ENCODE assay signal across 9 cellular contexts in genomic region chr4:154492288-154492687, GRCh38. TPM values are rescaled to one million over a fixed set of nuclear protein-coding genes. Genes with fewer than 3 reads are reported as not detected.
DNase-seq lines count a peak whose midpoint lies in the region; FAIRE-seq and TF ChIP-seq lines count a peak whose summit lies in the region.
"Had no signal": no experiment of that assay in that cellular context is flagged by ENCODE, and none has a peak within 500 bp of the region (broad histone marks: within the 10 kb centered on the region; RNA-seq: fewer than 3 reads in every experiment).

No MANE protein-coding gene starts in this region.

- no peaks in the 10 kb centered on the region for H3K9me3 ChIP-seq in HUES48 (ENCODE audit: control insufficient read depth, insufficient read depth, low read length)
- no peaks in the 10 kb centered on the region for H3K9me3 ChIP-seq in endodermal cell (ENCODE audit: control insufficient read depth, low read length)

- H3K9me3 Mint-ChIP-seq in endodermal cell (peaks cover 4% of the 10 kb centered on the region), progenitor cell of endocrine pancreas (ENCODE audit: low read depth) (no peaks in the 10 kb centered on the region)

- H3K9ac ChIP-seq in HUES48 (ENCODE audit: low read depth, low read length) (no peak overlapping the region), endodermal cell (ENCODE audit: extremely low read depth, low read length, poor library complexity, severe bottlenecking) (no peak overlapping the region)

- H3K4me1 Mint-ChIP-seq in endodermal cell, result peaks cover 6% of the 10 kb centered on the region
- peaks cover 9% of the 10 kb centered on the region for H3K4me1 Mint-ChIP-seq in progenitor cell of endocrine pancreas (ENCODE audit: low read depth)

- H3K4me1 ChIP-seq in HUES48 (ENCODE audit: control insufficient read depth, insufficient read depth, low read length), result no peaks in the 10 kb centered on the region; the same call in 1 of the 2 replicates
- H3K4me1 ChIP-seq in endodermal cell (ENCODE audit: control insufficient read depth, insufficient read depth, low read length), result no peaks in the 10 kb centered on the region

- H3K4me3 Mint-ChIP-seq in endodermal cell, result peak overlapping the region; percentile 49
- H3K4me3 Mint-ChIP-seq in progenitor cell of endocrine pancreas (ENCODE audit: low read depth), result peak overlapping the region; percentile 73

- WGBS in endodermal cell (ENCODE audit: insufficient coverage in 1 of 2, insufficient read length in 1 of 2), 2 experiments, result 46 to 60% methylated on average over 16 of the region's 16 CpGs

- peak overlapping the region; percentile 73 for H3K4me3 ChIP-seq in HUES48 (ENCODE audit: low read depth, low read length)
- H3K4me3 ChIP-seq in endodermal cell (ENCODE audit: low read length), result peak overlapping the region; percentile 76

- DNase-seq in DMS 273 (lab: John Stamatoyannopoulos, UW; ENCODE audit: unreplicated experiment) (peak; percentile 21), DMS 273 treated with DMSO at 0.1 percent for 48 hours (lab: John Stamatoyannopoulos, UW) (no peak), endodermal cell (no peak), progenitor cell of endocrine pancreas (ENCODE audit: low spot score, unreplicated experiment) (no peak), D341Med (ENCODE audit: low spot score) (no peak), RCC 7860 (ENCODE audit: low spot score) (no peak)
- no peak for DNase-seq in effector CD8-positive, alpha-beta T cell (lab: John Stamatoyannopoulos, UW)
- DNase-seq: NCI-H524 treated with DMSO at 0.1 percent for 48 hours had no signal

- no peak for FAIRE-seq in RCC 7860 (lab: Jason Lieb, UNC)

- H3K27ac Mint-ChIP-seq in endodermal cell (no peak overlapping the region), progenitor cell of endocrine pancreas (no peak overlapping the region)

- H3K27ac ChIP-seq in HUES48 (ENCODE audit: low read depth, low read length) (no peak overlapping the region), endodermal cell (ENCODE audit: low read depth, low read length) (no peak overlapping the region)

- H3K36me3 Mint-ChIP-seq in endodermal cell (ENCODE audit: low read depth) (no peaks in the 10 kb centered on the region), progenitor cell of endocrine pancreas (ENCODE audit: insufficient read depth) (no peaks in the 10 kb centered on the region)

- H3K27me3 ChIP-seq in HUES48 (ENCODE audit: control insufficient read depth, insufficient read depth, low read length) (peaks cover 68% of the 10 kb centered on the region), endodermal cell (ENCODE audit: control insufficient read depth, insufficient read depth, low read length, poor library complexity, severe bottlenecking) (peaks cover 88% of the 10 kb centered on the region)

- TF ChIP-seq CTCF in endodermal cell (conservative IDR thresholded peaks at IDR 0.05), result no peak
- TF ChIP-seq CTCF in progenitor cell of endocrine pancreas (IDR thresholded peaks at IDR 0.05; ENCODE audit: unreplicated experiment), result no peak

- peaks cover 29% of the 10 kb centered on the region for H3K27me3 Mint-ChIP-seq in endodermal cell (ENCODE audit: insufficient read depth)
- peaks cover 51% of the 10 kb centered on the region for H3K27me3 Mint-ChIP-seq in progenitor cell of endocrine pancreas

- no peaks in the 10 kb centered on the region for H3K36me3 ChIP-seq in HUES48 (ENCODE audit: control insufficient read depth, insufficient read depth, low read length)
- no peaks in the 10 kb centered on the region for H3K36me3 ChIP-seq in endodermal cell (ENCODE audit: control insufficient read depth, insufficient read depth, low read length)

RNA-seq across cellular contexts. Expression of gene DCHS2, which starts 0.7 kb away (rescaled TPM):
- under 1 TPM; 0.13 to 0.24 TPM for total RNA-seq in endodermal cell
- polyA plus RNA-seq in endodermal cell (2013, experiment 1 of 2), result 1.4 TPM
- 1.0 TPM for polyA plus RNA-seq in endodermal cell (2013, experiment 2 of 2)
- total RNA-seq in progenitor cell of endocrine pancreas, result 0.43 and 0.64 TPM in 2 replicates

RNA-seq across cellular contexts. Expression of gene PLRG1, which starts 57.9 kb away (rescaled TPM):
- total RNA-seq in endodermal cell (100 to 1,000 TPM; 132 to 235 TPM), progenitor cell of endocrine pancreas (96.3 and 102 TPM in 2 replicates)
- polyA plus RNA-seq in endodermal cell (2013, experiment 1 of 2), result 93.5 TPM
- polyA plus RNA-seq in endodermal cell (2013, experiment 2 of 2), result 98.4 TPM
